17 cellular contexts compared by ENCODE assay signal in genomic region chr1:109497449-109498160, GRCh38. TPM values are rescaled to one million over a fixed set of nuclear protein-coding genes. Genes with fewer than 3 reads are reported as not detected.
A peak's percentile ranks its signal among the peaks of the same experiment; 100 is the strongest.
DNase-seq lines count a peak whose midpoint lies in the region; ATAC-seq and TF ChIP-seq lines count a peak whose summit lies in the region.
"Had no signal": no experiment of that assay in that cellular context is flagged by ENCODE, and none has a peak within 500 bp of the region (broad histone marks: within the 10 kb centered on the region; RNA-seq: fewer than 3 reads in every experiment).

No MANE protein-coding gene starts in this region.

- DNase-seq in activated T-cell treated with anti-CD3 and anti-CD28 coated beads, Interleukin-2, amount 50 U/mL, for 4 hours, result no peak
- DNase-seq in activated T-cell treated with anti-CD3 and anti-CD28 coated beads for 4 hours (no peak), HPDE6-E6E7 (ENCODE audit: extremely low spot score) (no peak)
- no peak for DNase-seq in effector memory CD4-positive, alpha-beta T cell
- no peak for DNase-seq in stimulated activated naive CD8-positive, alpha-beta T cell treated with anti-CD3 and anti-CD28 coated beads, Interleukin-15, amount 100 ng/mL, for 72 hours
- no peak for DNase-seq in effector CD8-positive, alpha-beta T cell (lab: John Stamatoyannopoulos, UW)
- DNase-seq: hippocampal formation, MV-4-11 had no signal

- no peaks in the 10 kb centered on the region for H3K9me2 ChIP-seq in Loucy (replicated peaks; ENCODE audit: low read depth, low read length)

- no peak overlapping the region for H3K4me3 ChIP-seq in Loucy (ENCODE audit: low read length, poor library complexity, severe bottlenecking)
- H3K4me3 ChIP-seq in effector memory CD4-positive, alpha-beta T cell (ENCODE audit: insufficient read depth, low read depth, low read length, poor library complexity, severe bottlenecking), result no peak overlapping the region
- H3K4me3 ChIP-seq: smooth muscle cell had no signal

- H3K4me2 ChIP-seq in Loucy (ENCODE audit: low read depth, low read length, poor library complexity, severe bottlenecking), result peak overlapping the region; percentile 80
- H3K4me2 ChIP-seq: smooth muscle cell had no signal

- H3K27ac Mint-ChIP-seq in stimulated activated naive CD8-positive, alpha-beta T cell treated with anti-CD3 and anti-CD28 coated beads, Interleukin-15, amount 100 ng/mL, for 72 hours, result peak overlapping the region in 1 of 2 donors; percentile 73
- H3K27ac Mint-ChIP-seq: activated T-helper 1 cell treated with anti-CD3 and anti-CD28 coated beads, Interleukin-12 subunit alpha, Interleukin-12 subunit beta, Interleukin-2, Interleukin-4 antibody, amounts not matched to agents 30 ng/mL and 10 ng/mL and 1 ng/mL, durations not matched to agents 14 hours and 24 hours and 36 hours; stimulated activated memory B cell treated with anti-CD40 and anti-IgM and Interleukin-4, amounts not matched to agents 10 μg/mL and 1 μg/mL and 100 μg/mL, for 72 hours; T-helper 1 cell treated with Interleukin-12 subunit alpha and Interleukin-12 subunit beta and Interleukin-4 antibody, amounts not matched to agents 30 μg/mL and 1 μg/mL, for 36 hours had no signal

- no peaks in the 10 kb centered on the region for H3F3A ChIP-seq in Loucy (ENCODE audit: low read depth)

- peaks cover 89% of the 10 kb centered on the region for H3K4me1 Mint-ChIP-seq in activated T-cell treated with anti-CD3 and anti-CD28 coated beads, Interleukin-2, amount 50 U/mL, for 4 hours (ENCODE audit: low read depth)
- H3K4me1 Mint-ChIP-seq in stimulated activated naive CD8-positive, alpha-beta T cell treated with anti-CD3 and anti-CD28 coated beads, Interleukin-15, amount 100 ng/mL, for 72 hours, result peaks cover 87% of the 10 kb centered on the region

- H3K9me3 Mint-ChIP-seq in activated T-cell treated with anti-CD3 and anti-CD28 coated beads, Interleukin-2, amount 50 U/mL, for 4 hours, result no peaks in the 10 kb centered on the region
- H3K9me3 Mint-ChIP-seq in stimulated activated naive CD8-positive, alpha-beta T cell treated with anti-CD3 and anti-CD28 coated beads, Interleukin-15, amount 100 ng/mL, for 72 hours, result no peaks in the 10 kb centered on the region
- H3K9me3 Mint-ChIP-seq: activated T-helper 1 cell treated with anti-CD3 and anti-CD28 coated beads, Interleukin-12 subunit alpha, Interleukin-12 subunit beta, Interleukin-2, Interleukin-4 antibody, amounts not matched to agents 30 ng/mL and 10 ng/mL and 1 ng/mL, durations not matched to agents 14 hours and 24 hours and 36 hours; stimulated activated memory B cell treated with anti-CD40 and anti-IgM and Interleukin-4, amounts not matched to agents 10 μg/mL and 1 μg/mL and 100 μg/mL, for 72 hours; T-helper 1 cell treated with Interleukin-12 subunit alpha and Interleukin-12 subunit beta and Interleukin-4 antibody, amounts not matched to agents 30 μg/mL and 1 μg/mL, for 36 hours had no signal

- H3K4me1 ChIP-seq in Loucy (ENCODE audit: insufficient read depth, low read length, poor library complexity, severe bottlenecking), result peaks cover 46% of the 10 kb centered on the region
- H3K4me1 ChIP-seq in effector memory CD4-positive, alpha-beta T cell (ENCODE audit: control insufficient read depth, insufficient read depth, low read length, poor library complexity, severe bottlenecking), result peaks cover 74% of the 10 kb centered on the region

- peak overlapping the region; percentile 11 for H3K27ac ChIP-seq in effector memory CD4-positive, alpha-beta T cell (ENCODE audit: insufficient read depth, low read length, poor library complexity, severe bottlenecking)

- H3K27me3 Mint-ChIP-seq in activated T-cell treated with anti-CD3 and anti-CD28 coated beads, Interleukin-2, amount 50 U/mL, for 4 hours (ENCODE audit: low read depth), result no peaks in the 10 kb centered on the region
- no peaks in the 10 kb centered on the region for H3K27me3 Mint-ChIP-seq in stimulated activated naive CD8-positive, alpha-beta T cell treated with anti-CD3 and anti-CD28 coated beads, Interleukin-15, amount 100 ng/mL, for 72 hours
- H3K27me3 Mint-ChIP-seq: stimulated activated memory B cell treated with anti-CD40 and anti-IgM and Interleukin-4, amounts not matched to agents 10 μg/mL and 1 μg/mL and 100 μg/mL, for 72 hours had no signal

- H4K20me1 ChIP-seq in Loucy (ENCODE audit: insufficient read depth, low read length, poor library complexity, severe bottlenecking), result peaks cover 7% of the 10 kb centered on the region

- TF ChIP-seq CTCF in Loucy (conservative IDR thresholded peaks at IDR 0.05; ENCODE audit: low read length), result no peak

- peaks cover 11% of the 10 kb centered on the region for H3K36me3 Mint-ChIP-seq in activated T-cell treated with anti-CD3 and anti-CD28 coated beads, Interleukin-2, amount 50 U/mL, for 4 hours (ENCODE audit: insufficient read depth)

- peaks cover 34% of the 10 kb centered on the region for H3K79me2 ChIP-seq in Loucy (ENCODE audit: insufficient read depth, low read length)

- no peaks in the 10 kb centered on the region for H3K9me3 ChIP-seq in Loucy (ENCODE audit: insufficient read depth, low read depth, low read length)
- H3K9me3 ChIP-seq in effector memory CD4-positive, alpha-beta T cell (ENCODE audit: control insufficient read depth, low read length), result no peaks in the 10 kb centered on the region

- peak overlapping the region; percentile 7 for H3K9ac ChIP-seq in Loucy (ENCODE audit: low read depth, low read length, poor library complexity, severe bottlenecking)

- no peaks in the 10 kb centered on the region for H3K27me3 ChIP-seq in Loucy (ENCODE audit: insufficient read depth, low read length, poor library complexity, severe bottlenecking)
- H3K27me3 ChIP-seq in effector memory CD4-positive, alpha-beta T cell (replicated peaks; ENCODE audit: control insufficient read depth, insufficient read depth, low read length, poor library complexity, severe bottlenecking), result no peaks in the 10 kb centered on the region

- H2AFZ ChIP-seq in Loucy (ENCODE audit: low read length), result no peak overlapping the region

- H3K4me3 Mint-ChIP-seq in activated T-cell treated with anti-CD3 and anti-CD28 coated beads, Interleukin-2, amount 50 U/mL, for 4 hours, result peak overlapping the region; percentile 17
- peak overlapping the region; percentile 41 to 69 for H3K4me3 Mint-ChIP-seq in stimulated activated naive CD8-positive, alpha-beta T cell treated with anti-CD3 and anti-CD28 coated beads, Interleukin-15, amount 100 ng/mL, for 72 hours
- H3K4me3 Mint-ChIP-seq: stimulated activated memory B cell treated with anti-CD40 and anti-IgM and Interleukin-4, amounts not matched to agents 10 μg/mL and 1 μg/mL and 100 μg/mL, for 72 hours; T-helper 1 cell treated with Interleukin-12 subunit alpha and Interleukin-12 subunit beta and Interleukin-4 antibody, amounts not matched to agents 30 μg/mL and 1 μg/mL, for 36 hours had no signal

- H3K36me3 ChIP-seq in Loucy (ENCODE audit: insufficient read depth, low read length), result peaks cover 6% of the 10 kb centered on the region; the same call in 1 of the 2 replicates
- peaks cover 28% of the 10 kb centered on the region for H3K36me3 ChIP-seq in effector memory CD4-positive, alpha-beta T cell (ENCODE audit: control insufficient read depth, insufficient read depth, low read length)

- no peak for ATAC-seq in activated T-cell treated with anti-CD3 and anti-CD28 coated beads, Interleukin-2, amount 50 U/mL, for 4 hours
- ATAC-seq in stimulated activated naive CD8-positive, alpha-beta T cell treated with anti-CD3 and anti-CD28 coated beads, Interleukin-15, amount 100 ng/mL, for 72 hours, result no peak
- no peak for ATAC-seq in HG03460 (IDR thresholded peaks at IDR 0.05; ENCODE audit: unreplicated experiment)
- ATAC-seq: stimulated activated memory B cell treated with anti-CD40 and anti-IgM and Interleukin-4, amounts not matched to agents 10 μg/mL and 1 μg/mL and 100 μg/mL, for 72 hours had no signal

RNA-seq across cellular contexts. Expression of gene CYB561D1, which starts 3.7 kb away (rescaled TPM):
- total RNA-seq in activated T-cell treated with anti-CD3 and anti-CD28 coated beads, Interleukin-2, amount 50 U/mL, for 4 hours, result 10 to 100 TPM in 2 of 3 donors, 1 to 10 TPM in 1; 9.0 to 11.1 (median 10.6) TPM

RNA-seq across cellular contexts. Expression of gene AMIGO1, which starts 11.9 kb away (rescaled TPM):
- 1 to 10 TPM; 2.9 to 4.5 (median 4.0) TPM for total RNA-seq in activated T-cell treated with anti-CD3 and anti-CD28 coated beads, Interleukin-2, amount 50 U/mL, for 4 hours

RNA-seq across cellular contexts. Expression of gene ATXN7L2, which starts 13.9 kb away (rescaled TPM):
- 10 to 100 TPM; 19.5 to 23.8 (median 23.6) TPM for total RNA-seq in activated T-cell treated with anti-CD3 and anti-CD28 coated beads, Interleukin-2, amount 50 U/mL, for 4 hours

RNA-seq across cellular contexts. Expression of gene SYPL2, which starts 31.3 kb away (rescaled TPM):
- under 1 TPM in 2 of 3 donors, not detected in 1; 0.13 to 0.37 TPM for total RNA-seq in activated T-cell treated with anti-CD3 and anti-CD28 coated beads, Interleukin-2, amount 50 U/mL, for 4 hours
- total RNA-seq: activated T-helper 1 cell treated with anti-CD3 and anti-CD28 coated beads, Interleukin-12 subunit alpha, Interleukin-12 subunit beta, Interleukin-2, Interleukin-4 antibody, amounts not matched to agents 30 ng/mL and 10 ng/mL and 1 ng/mL, durations not matched to agents 14 hours and 24 hours and 36 hours; smooth muscle cell had no signal

RNA-seq across cellular contexts. Expression of gene GPR61, which starts 42.1 kb away (rescaled TPM):
- not detected for total RNA-seq in activated T-cell treated with anti-CD3 and anti-CD28 coated beads, Interleukin-2, amount 50 U/mL, for 4 hours
- total RNA-seq: activated T-helper 1 cell treated with anti-CD3 and anti-CD28 coated beads, Interleukin-12 subunit alpha, Interleukin-12 subunit beta, Interleukin-2, Interleukin-4 antibody, amounts not matched to agents 30 ng/mL and 10 ng/mL and 1 ng/mL, durations not matched to agents 14 hours and 24 hours and 36 hours; fibroblast of lung; IMR-90; omental fat pad; smooth muscle cell had no signal
